Comparison of ENCODE assay signal across 22 cellular contexts in genomic region chr5:56974241-56974640, GRCh38.
"Had no signal": no experiment of that assay in that cellular context is flagged by ENCODE, and none has a peak within 500 bp of the region (broad histone marks: within the 10 kb centered on the region; RNA-seq: fewer than 3 reads in every experiment).

No MANE protein-coding gene starts in this region.

- H3K4me1 ChIP-seq: esophagus muscularis mucosa, gastroesophageal sphincter, neural progenitor cell, right atrium auricular region, sigmoid colon, testis, uterus had no signal

- H3K9me3 ChIP-seq: esophagus muscularis mucosa, gastroesophageal sphincter, ovary, right atrium auricular region, sigmoid colon, testis, uterus had no signal

- H3K36me3 ChIP-seq: esophagus muscularis mucosa, gastroesophageal sphincter, neural progenitor cell, ovary, right atrium auricular region, sigmoid colon, uterus had no signal

- H3K27ac ChIP-seq: dorsolateral prefrontal cortex, epithelial cell of prostate, esophagus muscularis mucosa, gastroesophageal sphincter, neural progenitor cell, ovary, right atrium auricular region, sigmoid colon, skin epidermis, uterus had no signal

- DNase-seq: cortex of kidney; dorsolateral prefrontal cortex; effector memory CD4-positive, alpha-beta T cell; glutamatergic neuron; immature natural killer cell; naive thymus-derived CD8-positive, alpha-beta T cell; nucleus accumbens; ovary; sigmoid colon; stimulated activated CD4-positive, alpha-beta T cell treated with anti-CD3 and anti-CD28 coated beads, Interleukin-2, amount 100 ng/mL, for 24 hours; stimulated activated CD4-positive, alpha-beta T cell treated with anti-CD3 and anti-CD28 coated beads, Interleukin-4, amount 100 ng/mL, for 4 hours; stimulated activated naive B cell treated with anti-CD40 and anti-IgM and Interleukin-4, amounts not matched to agents 10 μg/mL and 1 μg/mL and 100 μg/mL, for 72 hours; stimulated activated naive CD8-positive, alpha-beta T cell treated with anti-CD3 and anti-CD28 coated beads, Interleukin-15, amount 100 ng/mL, for 72 hours; testis; trophoblast cell; uterus had no signal

- ATAC-seq: gastroesophageal sphincter; naive thymus-derived CD8-positive, alpha-beta T cell; stimulated activated naive B cell treated with anti-CD40 and anti-IgM and Interleukin-4, amounts not matched to agents 10 μg/mL and 1 μg/mL and 100 μg/mL, for 72 hours; stimulated activated naive CD8-positive, alpha-beta T cell treated with anti-CD3 and anti-CD28 coated beads, Interleukin-15, amount 100 ng/mL, for 72 hours had no signal

- H3K27me3 ChIP-seq: esophagus muscularis mucosa, neural progenitor cell, ovary, right atrium auricular region, sigmoid colon, testis, uterus had no signal

- H3K9ac ChIP-seq: neural progenitor cell had no signal

- H3K4me3 ChIP-seq: dorsolateral prefrontal cortex, esophagus muscularis mucosa, gastroesophageal sphincter, neural progenitor cell, ovary, right atrium auricular region, sigmoid colon, skin epidermis, testis, uterus had no signal

- H2AFZ ChIP-seq: neural progenitor cell had no signal

- H3K4me2 ChIP-seq: neural progenitor cell had no signal
